Comparison of ENCODE assay signal across 8 cellular contexts in the genomic region with DNA sequence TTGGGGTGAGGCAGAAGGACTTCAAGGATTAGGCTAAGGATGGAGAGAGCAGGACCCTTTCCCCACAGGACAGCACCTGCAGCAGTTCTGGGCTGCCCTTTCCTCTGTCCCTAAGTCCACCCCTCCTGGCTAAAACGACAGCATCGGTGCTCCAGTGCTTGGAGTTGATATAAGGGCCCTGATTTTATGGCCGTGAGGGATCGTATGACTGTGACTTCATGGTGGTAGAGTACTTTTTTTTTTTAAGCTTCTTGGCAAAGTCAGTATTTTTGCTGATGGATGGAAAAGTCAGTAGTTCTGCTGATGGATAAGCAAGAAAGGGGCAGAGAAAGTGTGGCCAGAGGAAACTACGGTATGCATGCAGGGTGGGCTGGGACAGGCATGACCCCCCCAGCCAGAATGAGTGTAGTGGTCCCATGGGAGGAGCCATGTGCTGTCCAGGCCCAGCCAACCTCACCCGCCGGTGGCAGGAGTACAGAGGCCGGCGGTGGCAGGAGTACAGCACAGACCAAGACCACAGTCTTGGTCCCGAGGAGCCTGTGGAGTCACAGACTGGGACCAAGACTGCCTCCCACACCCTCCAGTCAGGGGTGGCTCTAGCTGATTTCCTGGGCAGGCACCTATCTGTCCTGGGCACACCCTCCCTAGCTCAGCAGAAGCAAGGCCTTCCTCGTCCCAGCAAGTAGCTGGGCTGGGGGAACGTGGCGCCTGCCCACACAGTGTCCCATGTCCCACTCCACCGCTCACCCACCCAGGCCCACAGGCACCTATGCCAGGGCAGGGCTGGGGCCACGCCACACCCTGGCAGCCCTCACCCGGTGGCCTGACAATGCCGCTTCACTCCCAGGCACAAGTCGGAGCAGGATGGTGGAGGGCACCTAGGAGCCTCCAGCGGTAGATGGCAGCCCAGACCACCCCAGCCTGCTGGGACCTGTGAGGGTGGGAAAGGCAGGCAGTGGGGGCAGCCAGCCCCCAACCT. TPM values are rescaled to one million over a fixed set of nuclear protein-coding genes. Genes with fewer than 3 reads are reported as not detected.
DNase-seq lines count a peak whose midpoint lies in the region; ATAC-seq and TF ChIP-seq lines count a peak whose summit lies in the region.

No MANE protein-coding gene starts in this region.

- TF ChIP-seq CTCF in OCI-LY3 (IDR thresholded peaks at IDR 0.05; ENCODE audit: low read depth, low read length) (no peak), thyroid gland (IDR thresholded peaks at IDR 0.05) (no peak)

- peaks cover 100% of the 10 kb centered on the region for H3K4me1 Mint-ChIP-seq in activated T-cell treated with anti-CD3 and anti-CD28 coated beads, Interleukin-2, amount 50 U/mL, for 24 hours (ENCODE audit: low read depth)
- H3K4me1 Mint-ChIP-seq in dendritic cell treated with granulocyte-macrophage colony-stimulating factor and Interleukin-4, amounts not matched to agents 40 ng/mL and 50 ng/mL, for 4 days (ENCODE audit: low read depth): peaks cover 96% of the 10 kb centered on the region
- H3K4me1 Mint-ChIP-seq in stimulated activated effector memory CD8-positive, alpha-beta T cell treated with anti-CD3 and anti-CD28 coated beads, Interleukin-12 subunit alpha, Interleukin-12 subunit beta, amount 100 ng/mL, for 72 hours: peaks cover 100% of the 10 kb centered on the region

- peak overlapping the region; percentile 28; the same call in 1 of the 2 replicates for H3K9ac ChIP-seq in OCI-LY3 (ENCODE audit: low read length)

- peaks cover 99% of the 10 kb centered on the region for H3K4me1 ChIP-seq in OCI-LY3 (ENCODE audit: low read length)
- peaks cover 0 to under 1% of the 10 kb centered on the region in 2 donors for H3K4me1 ChIP-seq in thyroid gland

- no peaks in the 10 kb centered on the region for H3K27me3 ChIP-seq in OCI-LY3 (ENCODE audit: low read depth, low read length)
- H3K27me3 ChIP-seq in thyroid gland: no peaks in the 10 kb centered on the region

- peak overlapping the region; percentile 52; the same call in 1 of the 2 replicates for H3K4me3 ChIP-seq in OCI-LY3 (ENCODE audit: low read length)
- no peak overlapping the region for H3K4me3 ChIP-seq in thyroid gland (replicated peaks in 1 of 3)

- intact Hi-C loops in dendritic cell treated with granulocyte-macrophage colony-stimulating factor and Interleukin-4, amounts not matched to agents 40 ng/mL and 50 ng/mL, for 4 days (cut with micrococcal nuclease): no loop called here
- intact Hi-C loops in thyroid gland (cut with DNase I): no loop called here

- ATAC-seq in stimulated activated effector memory CD8-positive, alpha-beta T cell treated with anti-CD3 and anti-CD28 coated beads, Interleukin-12 subunit alpha, Interleukin-12 subunit beta, amount 100 ng/mL, for 72 hours: peak; percentile 22

- 65 to 76% methylated on average over 10 to 17 of the region's 19 CpGs for WGBS in thyroid gland, 2 donors

- H3K36me3 Mint-ChIP-seq in activated T-cell treated with anti-CD3 and anti-CD28 coated beads, Interleukin-2, amount 50 U/mL, for 24 hours (ENCODE audit: low read depth): peaks cover 28% of the 10 kb centered on the region
- no peaks in the 10 kb centered on the region for H3K36me3 Mint-ChIP-seq in dendritic cell treated with granulocyte-macrophage colony-stimulating factor and Interleukin-4, amounts not matched to agents 40 ng/mL and 50 ng/mL, for 4 days (ENCODE audit: low read depth)
- H3K36me3 Mint-ChIP-seq in stimulated activated effector memory CD8-positive, alpha-beta T cell treated with anti-CD3 and anti-CD28 coated beads, Interleukin-12 subunit alpha, Interleukin-12 subunit beta, amount 100 ng/mL, for 72 hours: peaks cover 78% of the 10 kb centered on the region

- peak overlapping the region; percentile 94 for H3K27ac Mint-ChIP-seq in activated T-cell treated with anti-CD3 and anti-CD28 coated beads, Interleukin-2, amount 50 U/mL, for 24 hours
- peak overlapping the region; percentile 71 for H3K27ac Mint-ChIP-seq in dendritic cell treated with granulocyte-macrophage colony-stimulating factor and Interleukin-4, amounts not matched to agents 40 ng/mL and 50 ng/mL, for 4 days
- H3K27ac Mint-ChIP-seq in stimulated activated effector memory CD8-positive, alpha-beta T cell treated with anti-CD3 and anti-CD28 coated beads, Interleukin-12 subunit alpha, Interleukin-12 subunit beta, amount 100 ng/mL, for 72 hours: peak overlapping the region; percentile 93

- H3K9me3 ChIP-seq in OCI-LY3 (ENCODE audit: insufficient read depth, low read length): no peaks in the 10 kb centered on the region
- no peaks in the 10 kb centered on the region for H3K9me3 ChIP-seq in thyroid gland

- H3K4me3 Mint-ChIP-seq in activated T-cell treated with anti-CD3 and anti-CD28 coated beads, Interleukin-2, amount 50 U/mL, for 24 hours: peak overlapping the region; percentile 63
- H3K4me3 Mint-ChIP-seq in dendritic cell treated with granulocyte-macrophage colony-stimulating factor and Interleukin-4, amounts not matched to agents 40 ng/mL and 50 ng/mL, for 4 days: no peak overlapping the region
- H3K4me3 Mint-ChIP-seq in stimulated activated effector memory CD8-positive, alpha-beta T cell treated with anti-CD3 and anti-CD28 coated beads, Interleukin-12 subunit alpha, Interleukin-12 subunit beta, amount 100 ng/mL, for 72 hours: peak overlapping the region; percentile 68

- H3K79me2 ChIP-seq in OCI-LY3 (ENCODE audit: low read length): peaks cover 86% of the 10 kb centered on the region

- H3K4me2 ChIP-seq in OCI-LY3 (ENCODE audit: low read length): peak overlapping the region; percentile 85

- peaks cover 60% of the 10 kb centered on the region for H4K20me1 ChIP-seq in OCI-LY3 (ENCODE audit: insufficient read depth, low read length)

- DNase-seq in activated T-cell treated with anti-CD3 and anti-CD28 coated beads, Interleukin-2, amount 50 U/mL, for 24 hours: no peak
- no peak for DNase-seq in activated T-cell treated with anti-CD3 and anti-CD28 coated beads, Interleukin-2, amount 50 U/mL, for 1 hour
- DNase-seq in stimulated activated effector memory CD8-positive, alpha-beta T cell treated with anti-CD3 and anti-CD28 coated beads, Interleukin-12 subunit alpha, Interleukin-12 subunit beta, amount 100 ng/mL, for 72 hours (ENCODE audit: low spot score in 2 of 2): no peak
- DNase-seq in dedifferentiated amniotic fluid mesenchymal stem cell (ENCODE audit: extremely low spot score) (no peak), superior temporal gyrus (ENCODE audit: extremely low spot score) (no peak), thyroid gland (no peak)

- no peak for TF ChIP-seq POLR2A in thyroid gland (IDR thresholded peaks at IDR 0.05)

- H3K36me3 ChIP-seq in OCI-LY3 (replicated peaks; ENCODE audit: low read depth, low read length) (peaks cover 9% of the 10 kb centered on the region), thyroid gland (no peaks in the 10 kb centered on the region)

- no peaks in the 10 kb centered on the region for H3K27me3 Mint-ChIP-seq in activated T-cell treated with anti-CD3 and anti-CD28 coated beads, Interleukin-2, amount 50 U/mL, for 24 hours
- peaks cover 39% of the 10 kb centered on the region for H3K27me3 Mint-ChIP-seq in dendritic cell treated with granulocyte-macrophage colony-stimulating factor and Interleukin-4, amounts not matched to agents 40 ng/mL and 50 ng/mL, for 4 days

- H3K27ac ChIP-seq in OCI-LY3 (ENCODE audit: low read length) (peak overlapping the region; percentile 97), thyroid gland (no peak overlapping the region)

- H2AFZ ChIP-seq in OCI-LY3 (ENCODE audit: low read depth, low read length): no peak overlapping the region

- no peaks in the 10 kb centered on the region for H3K9me3 Mint-ChIP-seq in activated T-cell treated with anti-CD3 and anti-CD28 coated beads, Interleukin-2, amount 50 U/mL, for 24 hours
- H3K9me3 Mint-ChIP-seq in dendritic cell treated with granulocyte-macrophage colony-stimulating factor and Interleukin-4, amounts not matched to agents 40 ng/mL and 50 ng/mL, for 4 days: no peaks in the 10 kb centered on the region
- no peaks in the 10 kb centered on the region for H3K9me3 Mint-ChIP-seq in stimulated activated effector memory CD8-positive, alpha-beta T cell treated with anti-CD3 and anti-CD28 coated beads, Interleukin-12 subunit alpha, Interleukin-12 subunit beta, amount 100 ng/mL, for 72 hours

RNA-seq across cellular contexts. Expression of gene CCDC88C, which starts 46.3 kb away (rescaled TPM):
- 1 to 10 TPM; 3.0 to 6.3 (median 5.8) TPM for total RNA-seq in thyroid gland
